Comparison of ENCODE assay signal across 23 cellular contexts in genomic region chrX:47080215-47080914, GRCh38. TPM values are rescaled to one million over a fixed set of nuclear protein-coding genes. Genes with fewer than 3 reads are reported as not detected.
"Had no signal": no experiment of that assay in that cellular context is flagged by ENCODE, and none has a peak within 500 bp of the region (broad histone marks: within the 10 kb centered on the region; RNA-seq: fewer than 3 reads in every experiment).

No MANE protein-coding gene starts in this region.

- DNase-seq: activated CD4-positive, alpha-beta T cell treated with anti-CD3 and anti-CD28 coated beads, Interleukin-2, amount 10 ng/mL, durations not matched to agents 7 days and 5 days; activated CD8-positive, alpha-beta memory T cell treated with anti-CD3 and anti-CD28 coated beads, Interleukin-2, amount 50 U/mL, for 4 hours; activated effector memory CD4-positive, alpha-beta T cell treated with anti-CD3 and anti-CD28 coated beads, Interleukin-2, amount 50 U/mL, for 16 hours; activated T-cell treated with anti-CD3 and anti-CD28 coated beads, Interleukin-2, amount 50 U/mL, for 72 hours; amniotic stem cell; colonic mucosa; endodermal cell; foreskin fibroblast; left cardiac atrium; lower lobe of right lung; midbrain; posterior cingulate gyrus; retina; stimulated activated CD4-positive, alpha-beta T cell treated with anti-CD3 and anti-CD28 coated beads, Interleukin-12 subunit alpha, Interleukin-12 subunit beta, amount 100 ng/mL, for 4 hours; stimulated activated CD4-positive, alpha-beta T cell treated with anti-CD3 and anti-CD28 coated beads, Interleukin-1b, Interleukin-23, amount 100 ng/mL, for 48 hours; stimulated activated CD8-positive, alpha-beta memory T cell treated with anti-CD3 and anti-CD28 coated beads, Interleukin-4, amount 100 ng/mL, for 48 hours; stimulated activated naive CD4-positive, alpha-beta T cell; T1000 had no signal

- H3K9me3 Mint-ChIP-seq: activated CD4-positive, alpha-beta T cell treated with anti-CD3 and anti-CD28 coated beads, Interleukin-2, amount 10 ng/mL, durations not matched to agents 7 days and 5 days; activated naive CD4-positive, alpha-beta T cell treated with anti-CD3 and anti-CD28 coated beads, Interleukin-2, amount 50 U/mL, for 72 hours; activated T-cell treated with anti-CD3 and anti-CD28 coated beads, Interleukin-2, amount 50 U/mL, for 72 hours had no signal

- H3K4me3 Mint-ChIP-seq: activated CD4-positive, alpha-beta T cell treated with anti-CD3 and anti-CD28 coated beads, Interleukin-2, amount 10 ng/mL, durations not matched to agents 7 days and 5 days; activated T-cell treated with anti-CD3 and anti-CD28 coated beads, Interleukin-2, amount 50 U/mL, for 72 hours; endodermal cell; nephron had no signal

- ATAC-seq: activated CD4-positive, CD25-positive, alpha-beta regulatory T cell treated with anti-CD3 and anti-CD28 coated beads, Interleukin-2, amount 50 U/mL, for 24 hours; activated naive CD4-positive, alpha-beta T cell treated with anti-CD3 and anti-CD28 coated beads, Interleukin-2, amount 50 U/mL, for 72 hours; activated T-cell treated with anti-CD3 and anti-CD28 coated beads, Interleukin-2, amount 50 U/mL, for 72 hours; body of pancreas; left cardiac atrium; lower lobe of right lung had no signal

- H3K27me3 Mint-ChIP-seq: activated CD4-positive, alpha-beta T cell treated with anti-CD3 and anti-CD28 coated beads, Interleukin-2, amount 10 ng/mL, durations not matched to agents 7 days and 5 days had no signal

- H3K4me1 Mint-ChIP-seq: activated CD4-positive, alpha-beta T cell treated with anti-CD3 and anti-CD28 coated beads, Interleukin-2, amount 10 ng/mL, durations not matched to agents 7 days and 5 days; nephron had no signal

- H3K36me3 Mint-ChIP-seq: activated naive CD4-positive, alpha-beta T cell treated with anti-CD3 and anti-CD28 coated beads, Interleukin-2, amount 50 U/mL, for 72 hours had no signal

- H3K27ac Mint-ChIP-seq: activated CD4-positive, alpha-beta T cell treated with anti-CD3 and anti-CD28 coated beads, Interleukin-2, amount 10 ng/mL, durations not matched to agents 7 days and 5 days; activated naive CD4-positive, alpha-beta T cell treated with anti-CD3 and anti-CD28 coated beads, Interleukin-2, amount 50 U/mL, for 72 hours; activated T-cell treated with anti-CD3 and anti-CD28 coated beads, Interleukin-2, amount 50 U/mL, for 72 hours; endodermal cell had no signal

RNA-seq across cellular contexts. Expression of gene RGN, which starts 2.1 kb away (rescaled TPM):
- total RNA-seq: activated CD4-positive, alpha-beta T cell treated with anti-CD3 and anti-CD28 coated beads, Interleukin-2, amount 10 ng/mL, durations not matched to agents 7 days and 5 days; activated naive CD4-positive, alpha-beta T cell treated with anti-CD3 and anti-CD28 coated beads, Interleukin-2, amount 50 U/mL, for 72 hours; activated T-cell treated with anti-CD3 and anti-CD28 coated beads, Interleukin-2, amount 50 U/mL, for 72 hours; T-helper 1 cell treated with Interleukin-12 subunit alpha and Interleukin-12 subunit beta and Interleukin-4 antibody, amounts not matched to agents 30 ng/mL and 1 ng/mL, for 36 hours had no signal
